Comparison of ENCODE assay signal across 8 cellular contexts in genomic region chr11:47454251-47454650, GRCh38. TPM values are rescaled to one million over a fixed set of nuclear protein-coding genes. Genes with fewer than 3 reads are reported as not detected.
A peak's percentile ranks its signal among the peaks of the same experiment; 100 is the strongest.
DNase-seq lines count a peak whose midpoint lies in the region; ATAC-seq and TF ChIP-seq lines count a peak whose summit lies in the region.
"Not testable (repeated sequence)": the region's sequence is repeated elsewhere in the genome, so short reads cannot be mapped to it uniquely, and the experiment has no call there.

No MANE protein-coding gene starts in this region.

- ATAC-seq in GM21619 (IDR thresholded peaks at IDR 0.05; ENCODE audit: unreplicated experiment), result peak; percentile 51
- peak; percentile 82 for ATAC-seq in RWPE2 (ENCODE audit: low read depth)
- ATAC-seq in activated T-cell treated with anti-CD3 and anti-CD28 coated beads, Interleukin-2, amount 50 U/mL, for 4 hours, result peak; percentile 86 to 87
- ATAC-seq in esophagus mucosa, result peak; percentile 86
- peak; percentile 93 for ATAC-seq in mucosa of descending colon

- not testable (repeated sequence) for H3K27ac ChIP-seq in RWPE2 (ENCODE audit: poor library complexity, severe bottlenecking)

- H3K27me3 Mint-ChIP-seq in activated T-cell treated with anti-CD3 and anti-CD28 coated beads, Interleukin-2, amount 50 U/mL, for 4 hours (ENCODE audit: low read depth), result not testable (repeated sequence)

- not testable (repeated sequence) for H3K4me3 ChIP-seq in RWPE2 (ENCODE audit: severe bottlenecking); mucosa of descending colon

- not testable (repeated sequence) for H3K36me3 Mint-ChIP-seq in activated T-cell treated with anti-CD3 and anti-CD28 coated beads, Interleukin-2, amount 50 U/mL, for 4 hours (ENCODE audit: insufficient read depth)

- not testable (repeated sequence) for H3K4me1 Mint-ChIP-seq in activated T-cell treated with anti-CD3 and anti-CD28 coated beads, Interleukin-2, amount 50 U/mL, for 4 hours (ENCODE audit: low read depth)

- H3K4me3 Mint-ChIP-seq in activated T-cell treated with anti-CD3 and anti-CD28 coated beads, Interleukin-2, amount 50 U/mL, for 4 hours, result not testable (repeated sequence)

- not testable (repeated sequence) for H3K9me3 Mint-ChIP-seq in activated T-cell treated with anti-CD3 and anti-CD28 coated beads, Interleukin-2, amount 50 U/mL, for 4 hours

- not testable (repeated sequence) for H3K4me1 ChIP-seq in RWPE2 (ENCODE audit: insufficient read depth, poor library complexity, severe bottlenecking); mucosa of descending colon (ENCODE audit: low read depth)

- intact Hi-C loops in mucosa of descending colon (cut with DNase I, micrococcal nuclease), result loop anchor here in 1 of 2 donors (10.0 kb wide), 1 partner anchor 79 kb away; the partner anchor contains the start of gene SPI1

- TF ChIP-seq CTCF in RWPE2 (IDR thresholded peaks at IDR 0.05; ENCODE audit: poor library complexity, severe bottlenecking) (peak; percentile 85), mucosa of descending colon (IDR thresholded peaks at IDR 0.05) (peak; percentile 59)

- not testable (repeated sequence) for H3K9me3 ChIP-seq in RWPE2 (ENCODE audit: severe bottlenecking); mucosa of descending colon

- not testable (repeated sequence) for H3K27me3 ChIP-seq in RWPE2 (ENCODE audit: insufficient read depth, poor library complexity, severe bottlenecking)

- DNase-seq in CMK (ENCODE audit: low read depth) (peak; percentile 35), NCI-H1092 (lab: John Stamatoyannopoulos, UW) (peak; percentile 80), mucosa of descending colon (peak; percentile 55 to 89 (median 68))
- not testable (repeated sequence) for DNase-seq in RWPE2 (ENCODE audit: low spot score)
- peak; percentile 47 for DNase-seq in activated T-cell treated with anti-CD3 and anti-CD28 coated beads, Interleukin-2, amount 50 U/mL, for 4 hours
- DNase-seq in stimulated activated CD8-positive, alpha-beta memory T cell treated with anti-CD3 and anti-CD28 coated beads, Interleukin-15, amount 100 ng/mL, for 4 hours (ENCODE audit: low read depth in 2 of 2), result peak; percentile 17 to 36

- not testable (repeated sequence) for H3K36me3 ChIP-seq in RWPE2 (ENCODE audit: low read depth); mucosa of descending colon (ENCODE audit: low read depth)

RNA-seq across cellular contexts. Expression of gene RAPSN, which starts 5.3 kb away (rescaled TPM):
- total RNA-seq in activated T-cell treated with anti-CD3 and anti-CD28 coated beads, Interleukin-2, amount 50 U/mL, for 4 hours, result under 1 TPM; 0.46 to 0.53 (median 0.52) TPM
- total RNA-seq in esophagus mucosa (0.44 TPM), mucosa of descending colon (under 1 TPM; 0.41 to 0.96 (median 0.95) TPM)

RNA-seq across cellular contexts. Expression of gene PSMC3, which starts 28.0 kb away (rescaled TPM):
- 100 to 1,000 TPM; 275 to 300 (median 299) TPM for total RNA-seq in activated T-cell treated with anti-CD3 and anti-CD28 coated beads, Interleukin-2, amount 50 U/mL, for 4 hours
- total RNA-seq in esophagus mucosa (88.2 TPM), mucosa of descending colon (100 to 1,000 TPM in 1 of 3 donors, 10 to 100 TPM in 2; 70.7 to 115 (median 91.0) TPM)

RNA-seq across cellular contexts. Expression of gene SLC39A13, which starts 45.9 kb away (rescaled TPM):
- total RNA-seq in activated T-cell treated with anti-CD3 and anti-CD28 coated beads, Interleukin-2, amount 50 U/mL, for 4 hours, result 10 to 100 TPM; 18.7 to 20.8 (median 19.5) TPM
- total RNA-seq in esophagus mucosa (6.4 TPM), mucosa of descending colon (10 to 100 TPM; 14.4 to 30.9 (median 21.4) TPM)
